Comparison of ENCODE assay signal across 25 cellular contexts in the genomic region with DNA sequence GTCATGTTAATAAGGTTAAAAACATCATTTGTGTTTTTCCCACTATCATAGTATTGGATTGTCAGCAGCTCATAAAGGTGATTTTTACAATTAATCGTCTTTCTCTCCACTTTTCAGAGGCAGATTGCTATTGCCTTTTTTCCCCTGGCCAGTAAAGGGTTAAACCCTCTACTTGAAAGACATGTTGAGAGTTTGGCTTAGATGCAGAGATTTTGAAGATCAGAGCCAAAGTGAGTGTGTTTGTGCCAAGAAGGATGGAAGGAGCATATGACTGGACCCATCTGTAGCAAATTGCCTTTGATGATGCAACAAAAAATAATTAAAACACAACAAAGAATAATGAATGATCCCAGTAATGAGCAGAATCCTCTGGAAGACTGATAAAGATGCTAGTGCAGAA.
DNase-seq lines count a peak whose midpoint lies in the region; ATAC-seq, FAIRE-seq and TF ChIP-seq lines count a peak whose summit lies in the region.
"Had no signal": no experiment of that assay in that cellular context is flagged by ENCODE, and none has a peak within 500 bp of the region (broad histone marks: within the 10 kb centered on the region; RNA-seq: fewer than 3 reads in every experiment).

No MANE protein-coding gene starts in this region.

- no peaks in the 10 kb centered on the region for H3K79me2 ChIP-seq in HepG2 (ENCODE audit: insufficient read depth, low read length)

- TF ChIP-seq EP300 in HepG2 (IDR thresholded peaks at IDR 0.05; ENCODE audit: low read depth in 2 of 2, low read length in 2 of 2) (no peak), HepG2 (CRISPR knock-in tag; IDR thresholded peaks at IDR 0.05; ENCODE audit: borderline replicate concordance) (no peak)

- ATAC-seq in HepG2: no peak
- ATAC-seq in right lobe of liver: no peak
- ATAC-seq in HG02678 (IDR thresholded peaks at IDR 0.05; ENCODE audit: unreplicated experiment): no peak

- BruUV-seq in HepG2 (replicated peaks; lab: Mats Ljungman, UMichigan): no TSS peak

- TF ChIP-seq CTCF in HepG2 (CRISPR knock-in tag; IDR thresholded peaks at IDR 0.05): no peak
- no peak for TF ChIP-seq CTCF in right lobe of liver (IDR thresholded peaks at IDR 0.05)

- FAIRE-seq in HepG2 (lab: Jason Lieb, UNC): no peak
- FAIRE-seq: HTR-8/SVneo had no signal

- no peak overlapping the region for H3K4me3 ChIP-seq in HepG2 (replicated peaks in 1 of 3; ENCODE audit: insufficient read depth in 1 of 3, low read depth in 2 of 3, low read length in 3 of 3)
- no peak overlapping the region for H3K4me3 ChIP-seq in right lobe of liver
- H3K4me3 ChIP-seq: PC-9, SJSA1 had no signal

- no peak overlapping the region for H3K9ac ChIP-seq in HepG2 (ENCODE audit: insufficient read depth, low read depth, low read length)

- DNase-seq in HepG2 (ENCODE audit: low spot score): no peak
- DNase-seq in right lobe of liver: no peak
- peak; percentile 26 for DNase-seq in cerebellar cortex (ENCODE audit: low spot score)
- peak; percentile 11 for DNase-seq in left kidney (ENCODE audit: low read depth, low spot score)
- DNase-seq in NCI-H2081 treated with DMSO at 0.1 percent for 48 hours (lab: John Stamatoyannopoulos, UW): no peak
- DNase-seq in GDM1 (lab: John Stamatoyannopoulos, UW): no peak
- DNase-seq: 8988T; ACHN; Calu3; DMS79 treated with DMSO at 0.1 percent for 48 hours; H7; KBM-7; MM.1S; NCI-H2029; NCI-H2171; NCI-H226; NCI-H524; NCI-H82; NK-92 treated with Interleukin-12 subunit alpha and Interleukin-12 subunit beta, amount 100 ng/mL, for 24 hours; PC-9; Right ventricle myocardium superior; RPMI8226 had no signal

- H3K9me3 ChIP-seq in HepG2 (ENCODE audit: low read length) (no peaks in the 10 kb centered on the region), right lobe of liver (no peaks in the 10 kb centered on the region)
- H3K9me3 ChIP-seq: SJSA1 had no signal

- CTCF ChIA-PET in HepG2 (lab: Yijun Ruan, JAX; ENCODE audit: low intra/inter-chr PET ratio, low total read pairs): no interaction called here

- H3K27ac ChIP-seq in HepG2 (ENCODE audit: extremely low read length, insufficient read depth, low read length): no peak overlapping the region
- no peak overlapping the region for H3K27ac ChIP-seq in right lobe of liver
- H3K27ac ChIP-seq: PC-9, SJSA1 had no signal

- intact Hi-C loops in HepG2 (cut with micrococcal nuclease; ENCODE audit: unreplicated experiment): no loop called here
- intact Hi-C loops in right lobe of liver (cut with DNase I): no loop called here

- in situ Hi-C loops in HepG2 (cut with HindIII; ENCODE audit: extremely low pct_ligation_motif_present, low pct_unique_long_range_greater_than_20kb): no loop called here

- WGBS in HepG2 (ENCODE audit: low lambda C conversion rate): 44% methylated on average over 1 of the region's 1 CpG
- WGBS in right lobe of liver (ENCODE audit: insufficient coverage, low coverage, low lambda C conversion rate, missing lambda C conversion rate): 50% methylated on average over 1 of the region's 1 CpG

- H4K20me1 ChIP-seq in HepG2 (ENCODE audit: insufficient read depth, low read length): no peaks in the 10 kb centered on the region

- H3K4me1 ChIP-seq in HepG2 (ENCODE audit: insufficient read depth, low read length): no peaks in the 10 kb centered on the region
- H3K4me1 ChIP-seq in right lobe of liver: no peaks in the 10 kb centered on the region
- H3K4me1 ChIP-seq: SJSA1 had no signal

- no peaks in the 10 kb centered on the region for H3K27me3 ChIP-seq in HepG2 (ENCODE audit: control insufficient read depth in 1 of 2, insufficient read depth in 2 of 2, low read length in 2 of 2)
- H3K27me3 ChIP-seq in right lobe of liver: no peaks in the 10 kb centered on the region
- H3K27me3 ChIP-seq: SJSA1 had no signal

- TF ChIP-seq POLR2A in HepG2 (IDR thresholded peaks at IDR 0.05; ENCODE audit: insufficient read depth in 1 of 2, low read depth in 2 of 2, low read length in 2 of 2) (no peak), right lobe of liver (IDR thresholded peaks at IDR 0.05) (no peak)

- H3K36me3 ChIP-seq in HepG2 (replicated peaks in 1 of 2; ENCODE audit: control insufficient read depth in 1 of 2, insufficient read depth in 2 of 2, low read length in 2 of 2) (no peaks in the 10 kb centered on the region; a peak in 1 of 5 replicates), right lobe of liver (no peaks in the 10 kb centered on the region)
- H3K36me3 ChIP-seq: SJSA1 had no signal

- POLR2A ChIA-PET in HepG2 (lab: Yijun Ruan, JAX): no interaction called here

- TF ChIP-seq RAD21 in HepG2 (CRISPR knock-in tag; IDR thresholded peaks at IDR 0.05): no peak

- no peak overlapping the region for H2AFZ ChIP-seq in HepG2 (ENCODE audit: low read length)
- H2AFZ ChIP-seq: PC-9 had no signal

- no peak overlapping the region for H3K4me2 ChIP-seq in HepG2 (ENCODE audit: low read depth, low read length)
- H3K4me2 ChIP-seq: PC-9 had no signal

TF ChIP-seq in HepG2, 621 proteins besides CTCF, POLR2A, EP300 and RAD21:
- TF ChIP-seq, protein P1, sequence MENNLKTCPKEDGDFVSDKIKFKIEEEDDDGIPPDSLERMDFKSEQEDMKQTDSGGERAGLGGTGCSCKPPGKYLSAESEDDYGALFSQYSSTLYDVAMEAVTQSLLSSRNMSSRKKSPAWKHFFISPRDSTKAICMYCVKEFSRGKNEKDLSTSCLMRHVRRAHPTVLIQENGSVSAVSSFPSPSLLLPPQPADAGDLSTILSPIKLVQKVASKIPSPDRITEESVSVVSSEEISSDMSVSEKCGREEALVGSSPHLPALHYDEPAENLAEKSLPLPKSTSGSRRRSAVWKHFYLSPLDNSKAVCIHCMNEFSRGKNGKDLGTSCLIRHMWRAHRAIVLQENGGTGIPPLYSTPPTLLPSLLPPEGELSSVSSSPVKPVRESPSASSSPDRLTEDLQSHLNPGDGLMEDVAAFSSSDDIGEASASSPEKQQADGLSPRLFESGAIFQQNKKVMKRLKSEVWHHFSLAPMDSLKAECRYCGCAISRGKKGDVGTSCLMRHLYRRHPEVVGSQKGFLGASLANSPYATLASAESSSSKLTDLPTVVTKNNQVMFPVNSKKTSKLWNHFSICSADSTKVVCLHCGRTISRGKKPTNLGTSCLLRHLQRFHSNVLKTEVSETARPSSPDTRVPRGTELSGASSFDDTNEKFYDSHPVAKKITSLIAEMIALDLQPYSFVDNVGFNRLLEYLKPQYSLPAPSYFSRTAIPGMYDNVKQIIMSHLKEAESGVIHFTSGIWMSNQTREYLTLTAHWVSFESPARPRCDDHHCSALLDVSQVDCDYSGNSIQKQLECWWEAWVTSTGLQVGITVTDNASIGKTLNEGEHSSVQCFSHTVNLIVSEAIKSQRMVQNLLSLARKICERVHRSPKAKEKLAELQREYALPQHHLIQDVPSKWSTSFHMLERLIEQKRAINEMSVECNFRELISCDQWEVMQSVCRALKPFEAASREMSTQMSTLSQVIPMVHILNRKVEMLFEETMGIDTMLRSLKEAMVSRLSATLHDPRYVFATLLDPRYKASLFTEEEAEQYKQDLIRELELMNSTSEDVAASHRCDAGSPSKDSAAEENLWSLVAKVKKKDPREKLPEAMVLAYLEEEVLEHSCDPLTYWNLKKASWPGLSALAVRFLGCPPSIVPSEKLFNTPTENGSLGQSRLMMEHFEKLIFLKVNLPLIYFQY (CRISPR knock-in tag; IDR thresholded peaks at IDR 0.05; ENCODE audit: borderline replicate concordance): no peak
- TF ChIP-seq ZNF225 (CRISPR knock-in tag; IDR thresholded peaks at IDR 0.05) (no peak), ZBTB20 (CRISPR knock-in tag; IDR thresholded peaks at IDR 0.05; ENCODE audit: borderline replicate concordance, low read depth) (no peak), ZNF629 (CRISPR knock-in tag; conservative IDR thresholded peaks at IDR 0.05) (no peak), ZNF24 (IDR thresholded peaks at IDR 0.05) (no peak), ATF7 (IDR thresholded peaks at IDR 0.05) (no peak), ATF7 (CRISPR knock-in tag; IDR thresholded peaks at IDR 0.05) (no peak), ZNF652 (CRISPR knock-in tag; IDR thresholded peaks at IDR 0.05; ENCODE audit: borderline replicate concordance, low read depth) (peak; percentile 61; the same call in 1 of the 2 replicates)
- TF ChIP-seq, protein P2, sequence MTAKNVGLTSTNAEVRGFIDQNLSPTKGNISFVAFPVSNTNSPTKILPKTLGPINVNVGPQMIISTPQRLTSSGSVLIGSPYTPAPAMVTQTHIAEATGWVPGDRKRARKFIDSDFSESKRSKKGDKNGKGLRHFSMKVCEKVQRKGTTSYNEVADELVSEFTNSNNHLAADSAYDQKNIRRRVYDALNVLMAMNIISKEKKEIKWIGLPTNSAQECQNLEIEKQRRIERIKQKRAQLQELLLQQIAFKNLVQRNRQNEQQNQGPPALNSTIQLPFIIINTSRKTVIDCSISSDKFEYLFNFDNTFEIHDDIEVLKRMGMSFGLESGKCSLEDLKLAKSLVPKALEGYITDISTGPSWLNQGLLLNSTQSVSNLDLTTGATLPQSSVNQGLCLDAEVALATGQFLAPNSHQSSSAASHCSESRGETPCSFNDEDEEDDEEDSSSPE (CRISPR knock-in tag; IDR thresholded peaks at IDR 0.05): no peak

Comparison
In these comparisons a context has a peak if more than half of its experiments do, and no peak if none do; other contexts are left out.
1. DNase-seq: peak in cerebellar cortex (single experiment) and left kidney (single experiment); none in HepG2 (single experiment), right lobe of liver (0 of 3), NCI-H2081 treated with DMSO at 0.1 percent for 48 hours (single experiment) and GDM1 (single experiment).